ENCODE assay signal across 8 cellular contexts in genomic region chr19:52535336-52535830, GRCh38. TPM values are rescaled to one million over a fixed set of nuclear protein-coding genes. Genes with fewer than 3 reads are reported as not detected.
DNase-seq lines count a peak whose midpoint lies in the region; ATAC-seq and TF ChIP-seq lines count a peak whose summit lies in the region.
"Not testable (repeated sequence)": the region's sequence is repeated elsewhere in the genome, so short reads cannot be mapped to it uniquely, and the experiment has no call there.

No MANE protein-coding gene starts in this region.

- H3K27me3 ChIP-seq in HUES6 (ENCODE audit: control insufficient read depth, insufficient read depth, low read length); breast epithelium; gastroesophageal sphincter; rectal smooth muscle tissue (ENCODE audit: control insufficient read depth, insufficient read depth, low read length): not testable (repeated sequence)

- TF ChIP-seq POLR2A in breast epithelium (IDR thresholded peaks at IDR 0.05); gastroesophageal sphincter (IDR thresholded peaks at IDR 0.05): not testable (repeated sequence)

- peak overlapping the region; percentile 77; the same call in 1 of the 2 replicates for H3K27ac ChIP-seq in HUES6 (ENCODE audit: low read depth, low read length)
- H3K27ac ChIP-seq in breast epithelium = peak overlapping the region; percentile 69 to 88
- H3K27ac ChIP-seq in gastroesophageal sphincter = peak overlapping the region; percentile 64 to 87 (median 82)
- H3K27ac ChIP-seq in rectal smooth muscle tissue (ENCODE audit: low read depth, low read length) = not testable (repeated sequence)

- peak overlapping the region; percentile 97 for H3K27ac Mint-ChIP-seq in activated CD4-positive, alpha-beta T cell treated with anti-CD3 and anti-CD28 coated beads, Interleukin-2, amount 10 ng/mL, durations not matched to agents 7 days and 5 days
- H3K27ac Mint-ChIP-seq in memory B cell = not testable (repeated sequence)
- peak overlapping the region; percentile 89 for H3K27ac Mint-ChIP-seq in type B pancreatic cell

- POLR2A ChIA-PET in activated CD4-positive, alpha-beta T cell treated with anti-CD3 and anti-CD28 coated beads, Interleukin-2, amount 10 ng/mL, durations not matched to agents 7 days and 5 days (lab: Charles Lee) = interaction anchor here (0.7 kb wide), 1 partner anchor 46 kb away, joined by 3 read pairs; no protein-coding TSS in a partner anchor

- ATAC-seq in gastroesophageal sphincter = not testable (repeated sequence)
- ATAC-seq in memory B cell (ENCODE audit: low read depth) = peak; percentile 1

- DNase-seq in GM12864 (ENCODE audit: low read depth); breast epithelium (ENCODE audit: low spot score in 2 of 2); type B pancreatic cell (ENCODE audit: extremely low spot score, unreplicated experiment): not testable (repeated sequence)
- DNase-seq in activated CD4-positive, alpha-beta T cell treated with anti-CD3 and anti-CD28 coated beads, Interleukin-2, amount 10 ng/mL, durations not matched to agents 7 days and 5 days = peak; percentile 28
- DNase-seq in memory B cell (ENCODE audit: low spot score in 2 of 2) = peak in 1 of 2 donors; percentile 2

- CTCF ChIA-PET in activated CD4-positive, alpha-beta T cell treated with anti-CD3 and anti-CD28 coated beads, Interleukin-2, amount 10 ng/mL, durations not matched to agents 7 days and 5 days (lab: Charles Lee) = not testable (repeated sequence)

- intact Hi-C loops in breast epithelium (cut with DNase I; ENCODE audit: low total_unique reads) = not testable (repeated sequence)

- H3K4me3 ChIP-seq in GM12864 (ENCODE audit: low read depth, low read length) = peak overlapping the region; percentile 58
- H3K4me3 ChIP-seq in HUES6 (ENCODE audit: low read depth, low read length) = peak overlapping the region; percentile 90
- H3K4me3 ChIP-seq in breast epithelium = peak overlapping the region; percentile 58 to 81 (median 63)
- peak overlapping the region; percentile 58 to 67 for H3K4me3 ChIP-seq in gastroesophageal sphincter
- H3K4me3 ChIP-seq in rectal smooth muscle tissue (ENCODE audit: low read length) = peak overlapping the region; percentile 58

- peaks cover 44% of the 10 kb centered on the region for H3K4me1 Mint-ChIP-seq in activated CD4-positive, alpha-beta T cell treated with anti-CD3 and anti-CD28 coated beads, Interleukin-2, amount 10 ng/mL, durations not matched to agents 7 days and 5 days
- peaks cover 15% of the 10 kb centered on the region for H3K4me1 Mint-ChIP-seq in memory B cell
- not testable (repeated sequence) for H3K4me1 Mint-ChIP-seq in type B pancreatic cell (ENCODE audit: unreplicated experiment)

- H3K27me3 Mint-ChIP-seq in activated CD4-positive, alpha-beta T cell treated with anti-CD3 and anti-CD28 coated beads, Interleukin-2, amount 10 ng/mL, durations not matched to agents 7 days and 5 days; memory B cell; type B pancreatic cell: not testable (repeated sequence)

- H3K9ac ChIP-seq in HUES6 (ENCODE audit: low read length) = peak overlapping the region; percentile 74
- not testable (repeated sequence) for H3K9ac ChIP-seq in rectal smooth muscle tissue (ENCODE audit: low read length)

- H3K4me3 Mint-ChIP-seq in activated CD4-positive, alpha-beta T cell treated with anti-CD3 and anti-CD28 coated beads, Interleukin-2, amount 10 ng/mL, durations not matched to agents 7 days and 5 days = peak overlapping the region; percentile 84
- H3K4me3 Mint-ChIP-seq in memory B cell = peak overlapping the region; percentile 89
- peak overlapping the region; percentile 93 for H3K4me3 Mint-ChIP-seq in type B pancreatic cell

- WGBS in gastroesophageal sphincter (ENCODE audit: low coverage in 1 of 2), 2 donors = 0% methylated on average over 4 to 12 of the region's 18 CpGs

- not testable (repeated sequence) for TF ChIP-seq CTCF in GM12864 (IDR thresholded peaks at IDR 0.05; ENCODE audit: low read depth, low read length, missing control alignments); breast epithelium (IDR thresholded peaks at IDR 0.05); gastroesophageal sphincter (IDR thresholded peaks at IDR 0.05)
- peak; percentile 57 for TF ChIP-seq CTCF in type B pancreatic cell (conservative IDR thresholded peaks at IDR 0.05)

- peaks cover 17% of the 10 kb centered on the region for H3K9me3 Mint-ChIP-seq in activated CD4-positive, alpha-beta T cell treated with anti-CD3 and anti-CD28 coated beads, Interleukin-2, amount 10 ng/mL, durations not matched to agents 7 days and 5 days
- not testable (repeated sequence) for H3K9me3 Mint-ChIP-seq in memory B cell, type B pancreatic cell

- H3K36me3 ChIP-seq in HUES6 (ENCODE audit: control insufficient read depth, insufficient read depth, low read length); breast epithelium; rectal smooth muscle tissue (ENCODE audit: control insufficient read depth, insufficient read depth, low read length): not testable (repeated sequence)
- H3K36me3 ChIP-seq in gastroesophageal sphincter = peaks cover 0 to 16% of the 10 kb centered on the region in 2 donors

- not testable (repeated sequence) for TF ChIP-seq EP300 in gastroesophageal sphincter (IDR thresholded peaks at IDR 0.05)

- not testable (repeated sequence) for H3K9me3 ChIP-seq in HUES6 (ENCODE audit: control insufficient read depth, insufficient read depth, low read depth, low read length); breast epithelium; gastroesophageal sphincter

- H3K36me3 Mint-ChIP-seq in activated CD4-positive, alpha-beta T cell treated with anti-CD3 and anti-CD28 coated beads, Interleukin-2, amount 10 ng/mL, durations not matched to agents 7 days and 5 days (ENCODE audit: low read depth) = peaks cover 63% of the 10 kb centered on the region
- H3K36me3 Mint-ChIP-seq in memory B cell (peaks cover 16% of the 10 kb centered on the region), type B pancreatic cell (peaks cover 13% of the 10 kb centered on the region)

- H3K4me1 ChIP-seq in HUES6 (ENCODE audit: control insufficient read depth, insufficient read depth, low read length); breast epithelium; rectal smooth muscle tissue (ENCODE audit: control insufficient read depth, insufficient read depth, low read length): not testable (repeated sequence)
- peaks cover 0 to 18% (median 0%) of the 10 kb centered on the region in 3 donors for H3K4me1 ChIP-seq in gastroesophageal sphincter

RNA-seq across cellular contexts. Expression of gene ZNF808, which starts 7.9 kb away (rescaled TPM):
- 10 to 100 TPM; 36.3 to 40.5 TPM for total RNA-seq in activated CD4-positive, alpha-beta T cell treated with anti-CD3 and anti-CD28 coated beads, Interleukin-2, amount 10 ng/mL, durations not matched to agents 7 days and 5 days
- 10 to 100 TPM; 20.6 to 35.1 (median 21.3) TPM for total RNA-seq in breast epithelium
- 10 to 100 TPM; 13.1 to 33.2 (median 22.2) TPM for total RNA-seq in gastroesophageal sphincter
- 37.4 and 52.6 TPM in 2 replicates for total RNA-seq in type B pancreatic cell (ENCODE audit: low replicate concordance)

RNA-seq across cellular contexts. Expression of gene ZNF701, which starts 34.7 kb away (rescaled TPM):
- total RNA-seq in activated CD4-positive, alpha-beta T cell treated with anti-CD3 and anti-CD28 coated beads, Interleukin-2, amount 10 ng/mL, durations not matched to agents 7 days and 5 days = 10 to 100 TPM; 30.5 to 33.4 TPM
- total RNA-seq in breast epithelium = 10 to 100 TPM; 14.6 to 27.5 (median 21.0) TPM
- 10 to 100 TPM; 10.8 to 16.8 (median 11.8) TPM for total RNA-seq in gastroesophageal sphincter
- total RNA-seq in type B pancreatic cell (ENCODE audit: low replicate concordance) = 25.2 and 29.1 TPM in 2 replicates
